In the genomic region with DNA sequence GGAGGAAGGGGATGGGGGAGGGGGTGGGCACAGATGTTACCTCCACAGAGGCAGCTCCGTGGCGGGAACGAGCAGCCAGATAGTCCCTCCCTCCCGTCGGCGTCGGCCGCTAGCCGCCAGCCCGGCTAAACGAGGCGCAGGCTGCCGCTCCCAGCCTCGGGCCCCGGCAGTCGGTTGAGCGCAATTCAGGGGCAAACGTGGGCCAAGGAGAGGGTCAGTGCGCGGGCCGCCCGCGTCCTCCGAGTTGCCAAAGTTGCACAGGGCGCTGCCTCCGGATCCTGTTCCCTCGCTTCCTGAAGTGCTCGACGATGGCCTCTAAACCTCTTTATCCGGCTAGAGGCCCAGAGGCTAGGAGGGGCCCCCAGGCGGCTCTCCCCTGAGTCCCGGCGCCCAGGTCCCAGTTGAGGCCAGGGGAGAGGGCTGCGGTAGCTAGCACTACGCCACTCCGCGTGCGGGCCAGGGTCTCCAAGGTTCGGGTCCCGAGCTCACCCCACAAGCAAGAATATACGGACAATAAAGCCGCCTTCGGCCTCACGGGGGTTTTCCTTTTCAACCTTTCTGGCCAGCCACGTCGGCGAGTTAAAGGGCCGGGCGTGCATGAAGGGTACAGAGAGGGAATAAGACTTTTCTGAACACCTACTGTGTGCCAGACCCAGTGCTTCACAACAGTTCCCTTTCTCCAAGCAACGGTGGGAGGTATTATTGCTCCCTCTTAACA, we compare ENCODE assay signal across 8 cellular contexts.
DNase-seq lines count a peak whose midpoint lies in the region; ATAC-seq lines count a peak whose summit lies in the region.

No MANE protein-coding gene starts in this region.

- H3K9me3 ChIP-seq in stomach smooth muscle (ENCODE audit: control insufficient read depth in 2 of 2, low read length in 2 of 2) = no peaks in the 10 kb centered on the region

- no peaks in the 10 kb centered on the region for H3K9me3 Mint-ChIP-seq in activated T-cell treated with anti-CD3 and anti-CD28 coated beads, Interleukin-2, amount 50 U/mL, for 4 hours
- no peaks in the 10 kb centered on the region for H3K9me3 Mint-ChIP-seq in activated naive CD8-positive, alpha-beta T cell treated with anti-CD3 and anti-CD28 coated beads for 36 hours

- no peak overlapping the region for H3K9ac ChIP-seq in stomach smooth muscle (ENCODE audit: low read length in 2 of 2)

- peaks cover 45 to 49% of the 10 kb centered on the region in 2 donors for H3K27me3 ChIP-seq in stomach smooth muscle (ENCODE audit: control insufficient read depth in 1 of 2, insufficient read depth in 2 of 2, low read length in 2 of 2)

- H3K4me1 Mint-ChIP-seq in activated T-cell treated with anti-CD3 and anti-CD28 coated beads, Interleukin-2, amount 50 U/mL, for 4 hours (ENCODE audit: low read depth) = peaks cover 6% of the 10 kb centered on the region
- peaks cover 8% of the 10 kb centered on the region for H3K4me1 Mint-ChIP-seq in activated naive CD8-positive, alpha-beta T cell treated with anti-CD3 and anti-CD28 coated beads for 36 hours

- peaks cover 63% of the 10 kb centered on the region for H3K27me3 Mint-ChIP-seq in activated T-cell treated with anti-CD3 and anti-CD28 coated beads, Interleukin-2, amount 50 U/mL, for 4 hours (ENCODE audit: low read depth)
- peaks cover 89% of the 10 kb centered on the region for H3K27me3 Mint-ChIP-seq in activated naive CD8-positive, alpha-beta T cell treated with anti-CD3 and anti-CD28 coated beads for 36 hours

- H3K27ac Mint-ChIP-seq in activated naive CD8-positive, alpha-beta T cell treated with anti-CD3 and anti-CD28 coated beads for 36 hours = no peak overlapping the region

- no peaks in the 10 kb centered on the region for H3K36me3 ChIP-seq in stomach smooth muscle (ENCODE audit: control insufficient read depth in 2 of 2, insufficient read depth in 2 of 2, low read length in 2 of 2)

- no peak for DNase-seq in activated T-cell treated with anti-CD3 and anti-CD28 coated beads, Interleukin-2, amount 50 U/mL, for 4 hours
- no peak for DNase-seq in activated T-cell treated with anti-CD3 and anti-CD28 coated beads, Interleukin-2, amount 50 U/mL, for 48 hours
- DNase-seq in activated naive CD8-positive, alpha-beta T cell treated with anti-CD3 and anti-CD28 coated beads for 36 hours = no peak
- DNase-seq in iPS-NIHi7 (ENCODE audit: extremely low spot score) (peak; percentile 48), NCI-H146 (lab: John Stamatoyannopoulos, UW) (no peak)

- peaks cover 8% of the 10 kb centered on the region for H3K4me1 ChIP-seq in stomach smooth muscle (ENCODE audit: control insufficient read depth, insufficient read depth, low read length)

- H3K4me3 Mint-ChIP-seq in activated T-cell treated with anti-CD3 and anti-CD28 coated beads, Interleukin-2, amount 50 U/mL, for 4 hours = peak overlapping the region; percentile 71
- peak overlapping the region; percentile 61 for H3K4me3 Mint-ChIP-seq in activated naive CD8-positive, alpha-beta T cell treated with anti-CD3 and anti-CD28 coated beads for 36 hours

- no peak overlapping the region for H3K27ac ChIP-seq in stomach smooth muscle (ENCODE audit: low read length)

- H3K4me3 ChIP-seq in stomach smooth muscle (ENCODE audit: low read length in 2 of 2) = peak overlapping the region; percentile 63 to 67

- H3K36me3 Mint-ChIP-seq in activated T-cell treated with anti-CD3 and anti-CD28 coated beads, Interleukin-2, amount 50 U/mL, for 4 hours (ENCODE audit: insufficient read depth) = no peaks in the 10 kb centered on the region
- peaks cover 2% of the 10 kb centered on the region for H3K36me3 Mint-ChIP-seq in activated naive CD8-positive, alpha-beta T cell treated with anti-CD3 and anti-CD28 coated beads for 36 hours

- ATAC-seq in activated T-cell treated with anti-CD3 and anti-CD28 coated beads, Interleukin-2, amount 50 U/mL, for 4 hours = no peak
- no peak for ATAC-seq in HG03135 (IDR thresholded peaks at IDR 0.05; ENCODE audit: unreplicated experiment)
- no peak for ATAC-seq in GM18909 (IDR thresholded peaks at IDR 0.05; ENCODE audit: poor library complexity, unreplicated experiment)
